ENCODE assay signal across 1 cellular context in the genomic region with DNA sequence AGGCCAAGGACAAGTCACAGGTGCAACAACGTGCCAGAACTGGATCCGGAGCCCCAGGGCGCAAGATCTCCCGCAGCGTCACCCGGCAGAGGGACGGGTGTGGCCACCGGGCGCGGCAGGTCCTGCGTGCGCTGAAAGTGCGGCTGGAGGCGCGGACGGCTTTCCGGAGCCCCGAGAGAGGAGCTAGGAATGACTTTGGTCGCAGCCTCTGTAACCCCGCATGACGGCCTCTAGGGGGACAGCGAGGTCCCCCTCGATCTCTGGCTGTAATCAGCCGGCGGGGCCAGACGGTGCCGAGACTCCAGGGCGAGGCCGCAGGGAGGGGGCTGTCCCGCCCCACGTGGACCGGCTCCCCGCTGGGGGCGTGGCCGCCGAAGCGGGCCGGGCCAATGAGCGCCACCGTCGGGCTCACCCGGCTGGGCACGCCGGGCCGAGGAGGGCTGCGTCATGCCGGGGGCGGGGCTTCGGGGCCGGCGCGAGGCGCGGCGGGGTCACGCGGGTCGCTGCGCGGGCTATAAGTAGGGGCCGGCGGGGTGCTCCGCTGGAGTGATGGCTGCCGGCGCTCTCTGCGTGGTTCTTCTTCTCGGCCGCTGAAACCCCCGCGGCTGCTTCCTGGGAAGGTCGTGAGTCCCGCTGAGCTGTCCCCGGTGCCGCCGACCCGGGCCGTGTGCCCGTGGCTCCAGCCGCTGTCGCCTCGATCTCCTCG.
TF ChIP-seq lines count a peak whose summit lies in the region.

SLC20A1 (plus strand) TSS at position 544 of the 706 bp plus-strand sequence. CDS start 890 bp downstream, outside the sequence.

TF ChIP-seq in GM12878, 131 proteins besides CTCF, POLR2A, EP300 and RAD21 (continued from another document and continues in another):
- TF ChIP-seq SKIL (IDR thresholded peaks at IDR 0.05; ENCODE audit: low read depth, poor library complexity, severe bottlenecking) (peak; percentile 24), NR2C1 (IDR thresholded peaks at IDR 0.05) (peak; percentile 83), KAT2A (conservative IDR thresholded peaks at IDR 0.05; ENCODE audit: control insufficient read depth, low read depth, low read length) (no peak), TAF1 (IDR thresholded peaks at IDR 0.05; ENCODE audit: borderline replicate concordance, low read depth, low read length) (peak; percentile 87), SMAD5 (IDR thresholded peaks at IDR 0.05; ENCODE audit: low read depth) (peak; percentile 96), LARP7 (IDR thresholded peaks at IDR 0.05) (peak; percentile 23; the same call in 1 of the 2 replicates), TBL1XR1 (IDR thresholded peaks at IDR 0.05; ENCODE audit: low read depth, low read length) (peak; percentile 48; the same call in 1 of the 2 replicates), POLR2AphosphoS5 (IDR thresholded peaks at IDR 0.05; ENCODE audit: low read length) (peak; percentile 99), POLR2AphosphoS2 (IDR thresholded peaks at IDR 0.05; ENCODE audit: low read depth, low read length) (peak; percentile 97), YY1 (IDR thresholded peaks at IDR 0.05; ENCODE audit: low read depth, low read length) (peak; percentile 98), DPF2 (IDR thresholded peaks at IDR 0.05) (peak; percentile 74; the same call in 1 of the 2 replicates), RFX5 (IDR thresholded peaks at IDR 0.05; ENCODE audit: low read depth, low read length) (peak; percentile 37; the same call in 1 of the 2 replicates), NBN (IDR thresholded peaks at IDR 0.05) (peak; percentile 65; the same call in 1 of the 2 replicates), TCF3 (IDR thresholded peaks at IDR 0.05; ENCODE audit: borderline replicate concordance, insufficient read depth, low read depth, low read length) (peak; percentile 67; the same call in 1 of the 2 replicates), E2F8 (IDR thresholded peaks at IDR 0.05; ENCODE audit: low read depth, partially characterized antibody) (no peak), SIN3A (IDR thresholded peaks at IDR 0.05; ENCODE audit: low read depth, low read length) (peak; percentile 20; the same call in 1 of the 2 replicates), CBFB (IDR thresholded peaks at IDR 0.05; ENCODE audit: low read depth) (peak; percentile 55; the same call in 1 of the 2 replicates), HCFC1 (IDR thresholded peaks at IDR 0.05; ENCODE audit: low read length) (peak; percentile 35; the same call in 1 of the 2 replicates), RAD51 (IDR thresholded peaks at IDR 0.05) (no peak), MEF2B (IDR thresholded peaks at IDR 0.05; ENCODE audit: partially characterized antibody, poor library complexity, severe bottlenecking) (peak; percentile 54), BCL11A (IDR thresholded peaks at IDR 0.05; ENCODE audit: low read depth, low read length) (no peak), YBX1 (IDR thresholded peaks at IDR 0.05) (no peak), PML (IDR thresholded peaks at IDR 0.05; ENCODE audit: low read length) (peak; percentile 97), ZBTB11 (CRISPR knock-in tag; IDR thresholded peaks at IDR 0.05) (no peak), BRCA1 (IDR thresholded peaks at IDR 0.05; ENCODE audit: low read depth, low read length) (peak; percentile 16; the same call in 1 of the 2 replicates), CBX5 (IDR thresholded peaks at IDR 0.05; ENCODE audit: low read depth) (0 out of 2 replicates have a peak, but pooled peaks have one; percentile 34), ZNF384 (IDR thresholded peaks at IDR 0.05; ENCODE audit: borderline replicate concordance, low read depth, low read length) (no peak), NRF1 (conservative IDR thresholded peaks at IDR 0.05; ENCODE audit: low read depth, low read length) (no peak), SPI1 (IDR thresholded peaks at IDR 0.05; ENCODE audit: borderline replicate concordance, insufficient read depth, low read depth, low read length) (no peak), EED (IDR thresholded peaks at IDR 0.05; ENCODE audit: low read depth) (peak; percentile 43), HDAC2 (IDR thresholded peaks at IDR 0.05) (no peak), FOXK2 (IDR thresholded peaks at IDR 0.05) (no peak), BACH1 (IDR thresholded peaks at IDR 0.05; ENCODE audit: borderline replicate concordance) (no peak; the same call in 1 of the 2 replicates), EGR1 (IDR thresholded peaks at IDR 0.05; ENCODE audit: borderline replicate concordance in 1 of 2, low read depth in 2 of 2, low read length in 2 of 2) (peak in 1 of 2 experiments; percentile 33; a peak in 1 of 3 replicates), SREBF2 (IDR thresholded peaks at IDR 0.05; ENCODE audit: low read length) (peak; percentile 12; the same call in 1 of the 2 replicates), SMC3 (IDR thresholded peaks at IDR 0.05; ENCODE audit: borderline replicate concordance, low read length) (peak; percentile 24; the same call in 1 of the 2 replicates), ETV6 (conservative IDR thresholded peaks at IDR 0.05 in 1 of 2, IDR thresholded peaks at IDR 0.05 in 1 of 2; ENCODE audit: borderline replicate concordance in 1 of 2, low read depth in 1 of 2) (no peak; a peak in 1 of 4 replicates), PAX8 (IDR thresholded peaks at IDR 0.05) (no peak), SUPT20H (IDR thresholded peaks at IDR 0.05; ENCODE audit: borderline replicate concordance, control insufficient read depth, low read depth, low read length) (no peak), MXI1 (IDR thresholded peaks at IDR 0.05; ENCODE audit: low read depth, low read length) (peak; percentile 88), SMAD1 (IDR thresholded peaks at IDR 0.05; ENCODE audit: low read depth, partially characterized antibody) (peak; percentile 25), RELA (IDR thresholded peaks at IDR 0.05; ENCODE audit: borderline replicate concordance, partially characterized antibody) (peak; percentile 7), MYC (IDR thresholded peaks at IDR 0.05; ENCODE audit: insufficient read depth, insufficient read length, insufficient replicate concordance, low read length, severe bottlenecking) (peak; percentile 52), ATF7 (IDR thresholded peaks at IDR 0.05; ENCODE audit: low read depth) (no peak), GATAD2B (conservative IDR thresholded peaks at IDR 0.05; ENCODE audit: low read depth) (no peak), SMARCA5 (IDR thresholded peaks at IDR 0.05) (peak; percentile 48; the same call in 1 of the 2 replicates), ATF3 (IDR thresholded peaks at IDR 0.05; ENCODE audit: borderline replicate concordance, extremely low read depth, low read depth, low read length) (no peak), NFXL1 (IDR thresholded peaks at IDR 0.05; ENCODE audit: borderline replicate concordance) (no peak), IKZF1 (conservative IDR thresholded peaks at IDR 0.05) (peak; percentile 77)
- TF ChIP-seq, protein P1, sequence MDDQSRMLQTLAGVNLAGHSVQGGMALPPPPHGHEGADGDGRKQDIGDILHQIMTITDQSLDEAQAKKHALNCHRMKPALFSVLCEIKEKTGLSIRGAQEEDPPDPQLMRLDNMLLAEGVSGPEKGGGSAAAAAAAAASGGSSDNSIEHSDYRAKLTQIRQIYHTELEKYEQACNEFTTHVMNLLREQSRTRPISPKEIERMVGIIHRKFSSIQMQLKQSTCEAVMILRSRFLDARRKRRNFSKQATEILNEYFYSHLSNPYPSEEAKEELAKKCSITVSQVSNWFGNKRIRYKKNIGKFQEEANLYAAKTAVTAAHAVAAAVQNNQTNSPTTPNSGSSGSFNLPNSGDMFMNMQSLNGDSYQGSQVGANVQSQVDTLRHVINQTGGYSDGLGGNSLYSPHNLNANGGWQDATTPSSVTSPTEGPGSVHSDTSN (IDR thresholded peaks at IDR 0.05; ENCODE audit: insufficient replicate concordance, low read depth, low read length), result peak; percentile 31
- TF ChIP-seq, protein P2, sequence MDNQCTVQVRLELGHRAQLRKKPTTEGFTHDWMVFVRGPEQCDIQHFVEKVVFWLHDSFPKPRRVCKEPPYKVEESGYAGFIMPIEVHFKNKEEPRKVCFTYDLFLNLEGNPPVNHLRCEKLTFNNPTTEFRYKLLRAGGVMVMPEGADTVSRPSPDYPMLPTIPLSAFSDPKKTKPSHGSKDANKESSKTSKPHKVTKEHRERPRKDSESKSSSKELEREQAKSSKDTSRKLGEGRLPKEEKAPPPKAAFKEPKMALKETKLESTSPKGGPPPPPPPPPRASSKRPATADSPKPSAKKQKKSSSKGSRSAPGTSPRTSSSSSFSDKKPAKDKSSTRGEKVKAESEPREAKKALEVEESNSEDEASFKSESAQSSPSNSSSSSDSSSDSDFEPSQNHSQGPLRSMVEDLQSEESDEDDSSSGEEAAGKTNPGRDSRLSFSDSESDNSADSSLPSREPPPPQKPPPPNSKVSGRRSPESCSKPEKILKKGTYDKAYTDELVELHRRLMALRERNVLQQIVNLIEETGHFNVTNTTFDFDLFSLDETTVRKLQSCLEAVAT (IDR thresholded peaks at IDR 0.05), result no peak
- TF ChIP-seq, protein P3, sequence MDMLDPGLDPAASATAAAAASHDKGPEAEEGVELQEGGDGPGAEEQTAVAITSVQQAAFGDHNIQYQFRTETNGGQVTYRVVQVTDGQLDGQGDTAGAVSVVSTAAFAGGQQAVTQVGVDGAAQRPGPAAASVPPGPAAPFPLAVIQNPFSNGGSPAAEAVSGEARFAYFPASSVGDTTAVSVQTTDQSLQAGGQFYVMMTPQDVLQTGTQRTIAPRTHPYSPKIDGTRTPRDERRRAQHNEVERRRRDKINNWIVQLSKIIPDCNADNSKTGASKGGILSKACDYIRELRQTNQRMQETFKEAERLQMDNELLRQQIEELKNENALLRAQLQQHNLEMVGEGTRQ (IDR thresholded peaks at IDR 0.05; ENCODE audit: borderline replicate concordance, low read depth, low read length), result peak; percentile 68
- TF ChIP-seq, protein P4, sequence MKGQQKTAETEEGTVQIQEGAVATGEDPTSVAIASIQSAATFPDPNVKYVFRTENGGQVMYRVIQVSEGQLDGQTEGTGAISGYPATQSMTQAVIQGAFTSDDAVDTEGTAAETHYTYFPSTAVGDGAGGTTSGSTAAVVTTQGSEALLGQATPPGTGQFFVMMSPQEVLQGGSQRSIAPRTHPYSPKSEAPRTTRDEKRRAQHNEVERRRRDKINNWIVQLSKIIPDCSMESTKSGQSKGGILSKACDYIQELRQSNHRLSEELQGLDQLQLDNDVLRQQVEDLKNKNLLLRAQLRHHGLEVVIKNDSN (IDR thresholded peaks at IDR 0.05; ENCODE audit: borderline replicate concordance, extremely low read length, insufficient read depth, low read depth, low read length), result peak; percentile 79
